ENCODE assay signal across 32 cellular contexts in the genomic region with DNA sequence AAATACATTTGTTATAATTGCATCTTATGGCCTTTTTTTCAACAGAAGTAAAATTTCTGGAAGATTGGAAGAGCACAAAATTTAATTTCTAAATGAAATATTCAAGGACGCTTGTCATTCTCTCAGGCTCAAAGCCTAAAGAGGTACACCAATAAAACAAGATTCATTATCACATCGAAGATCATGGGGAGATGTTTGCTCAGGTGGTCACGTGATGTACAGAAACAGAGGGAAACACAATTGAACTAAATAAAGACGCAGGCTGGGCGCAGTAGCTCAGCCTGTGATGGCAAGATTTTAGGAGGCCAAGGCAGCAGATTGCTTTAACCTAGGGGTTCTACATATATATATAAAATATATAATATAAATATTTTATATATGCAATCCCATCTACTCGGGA.
"Had no signal": no experiment of that assay in that cellular context is flagged by ENCODE, and none has a peak within 500 bp of the region (broad histone marks: within the 10 kb centered on the region; RNA-seq: fewer than 3 reads in every experiment).

No MANE protein-coding gene starts in this region.

- DNase-seq: activated CD4-positive, alpha-beta memory T cell treated with anti-CD3 and anti-CD28 coated beads, Interleukin-2, amount 10 ng/mL, durations not matched to agents 7 days and 5 days; activated CD4-positive, alpha-beta T cell treated with anti-CD3 and anti-CD28 coated beads for 36 hours; activated CD4-positive, alpha-beta T cell treated with anti-CD3 and anti-CD28 coated beads, Interleukin-2, amount 10 ng/mL, durations not matched to agents 7 days and 5 days; activated CD4-positive, alpha-beta T cell treated with anti-CD3 and anti-CD28 coated beads, Interleukin-2, amount 50 U/mL, for 4 hours; activated CD4-positive, CD25-positive, alpha-beta regulatory T cell; activated CD4-positive, CD25-positive, alpha-beta regulatory T cell treated with anti-CD3 and anti-CD28 coated beads, Interleukin-2, amount 50 U/mL, for 72 hours; activated CD8-positive, alpha-beta memory T cell treated with anti-CD3 and anti-CD28 coated beads, Interleukin-2, amount 50 U/mL, for 48 hours; activated gamma-delta T cell; activated naive CD4-positive, alpha-beta T cell; activated naive CD4-positive, alpha-beta T cell treated with anti-CD3 and anti-CD28 coated beads, Interleukin-2, amount 10 ng/mL, durations not matched to agents 7 days and 5 days; activated naive CD8-positive, alpha-beta T cell treated with anti-CD3 and anti-CD28 coated beads, Interleukin-2, amount 10 ng/mL, durations not matched to agents 7 days and 5 days; activated T-cell treated with anti-CD3 and anti-CD28 coated beads for 4 hours; activated T-cell treated with anti-CD3 and anti-CD28 coated beads, Interleukin-2, amount 50 U/mL, for 24 hours; activated T-cell treated with anti-CD3 and anti-CD28 coated beads, Interleukin-2, amount 50 U/mL, for 72 hours; amniotic stem cell; anterior cingulate cortex; body of pancreas; caudate nucleus; cortex of kidney; dermis blood vessel endothelial cell; effector CD4-positive, alpha-beta T cell; effector memory CD8-positive, alpha-beta T cell; esophagus squamous epithelium; foreskin melanocyte; heart right ventricle had no signal

- H3K36me3 ChIP-seq: esophagus squamous epithelium, gastroesophageal sphincter, heart right ventricle had no signal

- H3K27me3 ChIP-seq: body of pancreas, esophagus squamous epithelium, gastroesophageal sphincter, heart right ventricle, hepatocyte had no signal

- H3K4me3 ChIP-seq: body of pancreas, esophagus squamous epithelium, gastroesophageal sphincter, heart right ventricle, hepatocyte had no signal

- H3K79me2 ChIP-seq: hepatocyte had no signal

- H3K4me2 ChIP-seq: hepatocyte had no signal

- H3K9me3 ChIP-seq: body of pancreas, esophagus squamous epithelium, gastroesophageal sphincter, heart right ventricle had no signal

- H2AFZ ChIP-seq: hepatocyte had no signal

- H3K4me1 ChIP-seq: body of pancreas, esophagus squamous epithelium, gastroesophageal sphincter, heart right ventricle had no signal

- H3K27ac ChIP-seq: body of pancreas, epithelial cell of prostate, esophagus squamous epithelium, gastroesophageal sphincter, heart right ventricle, hepatocyte had no signal

- FAIRE-seq: colon, endometrium, endothelial cell of umbilical vein had no signal

- ATAC-seq: activated CD4-positive, alpha-beta T cell treated with anti-CD3 and anti-CD28 coated beads for 36 hours; activated naive CD4-positive, alpha-beta T cell treated with anti-CD3 and anti-CD28 coated beads, Interleukin-2, amount 50 U/mL, for 72 hours; activated T-cell treated with anti-CD3 and anti-CD28 coated beads, Interleukin-2, amount 50 U/mL, for 72 hours; body of pancreas; effector memory CD8-positive, alpha-beta T cell; gastroesophageal sphincter; heart right ventricle had no signal
